Comparison of ENCODE assay signal across 25 cellular contexts in genomic region chr11:11467278-11467677, GRCh38.
"Had no signal": no experiment of that assay in that cellular context is flagged by ENCODE, and none has a peak within 500 bp of the region (broad histone marks: within the 10 kb centered on the region; RNA-seq: fewer than 3 reads in every experiment).

No MANE protein-coding gene starts in this region.

- H3K4me3 ChIP-seq: skin epidermis, stomach, upper lobe of right lung had no signal

- H3K9me3 Mint-ChIP-seq: activated CD4-positive, alpha-beta T cell treated with anti-CD3 and anti-CD28 coated beads, Interleukin-2, amount 10 ng/mL, durations not matched to agents 7 days and 5 days; activated naive CD4-positive, alpha-beta T cell treated with anti-CD3 and anti-CD28 coated beads for 36 hours; activated naive CD8-positive, alpha-beta T cell treated with anti-CD3 and anti-CD28 coated beads, Interleukin-2, amount 50 U/mL, for 24 hours; activated T-cell treated with anti-CD3 and anti-CD28 coated beads, Interleukin-2, amount 50 U/mL, for 24 hours; endodermal cell; nephron progenitor cell had no signal

- H3K27ac Mint-ChIP-seq: activated CD4-positive, alpha-beta T cell treated with anti-CD3 and anti-CD28 coated beads, Interleukin-2, amount 10 ng/mL, durations not matched to agents 7 days and 5 days; activated CD8-positive, alpha-beta T cell treated with anti-CD3 and anti-CD28 coated beads, Interleukin-2, amount 10 ng/mL, durations not matched to agents 7 days and 5 days; activated naive CD4-positive, alpha-beta T cell treated with anti-CD3 and anti-CD28 coated beads for 36 hours; activated naive CD8-positive, alpha-beta T cell treated with anti-CD3 and anti-CD28 coated beads, Interleukin-2, amount 50 U/mL, for 24 hours; activated T-cell treated with anti-CD3 and anti-CD28 coated beads, Interleukin-2, amount 50 U/mL, for 24 hours; endodermal cell; nephron progenitor cell had no signal

- ATAC-seq: activated CD4-positive, CD25-positive, alpha-beta regulatory T cell treated with anti-CD3 and anti-CD28 coated beads, Interleukin-2, amount 50 U/mL, for 24 hours; activated CD8-positive, alpha-beta T cell treated with anti-CD3 and anti-CD28 coated beads, Interleukin-2, amount 10 ng/mL, durations not matched to agents 7 days and 5 days; activated naive CD8-positive, alpha-beta T cell treated with anti-CD3 and anti-CD28 coated beads, Interleukin-2, amount 50 U/mL, for 24 hours; left lobe of liver; upper lobe of right lung had no signal

- H3K36me3 ChIP-seq: stomach, upper lobe of right lung had no signal

- H3K4me3 Mint-ChIP-seq: activated CD4-positive, alpha-beta T cell treated with anti-CD3 and anti-CD28 coated beads, Interleukin-2, amount 10 ng/mL, durations not matched to agents 7 days and 5 days; activated CD8-positive, alpha-beta T cell treated with anti-CD3 and anti-CD28 coated beads, Interleukin-2, amount 10 ng/mL, durations not matched to agents 7 days and 5 days; activated naive CD4-positive, alpha-beta T cell treated with anti-CD3 and anti-CD28 coated beads for 36 hours; activated naive CD8-positive, alpha-beta T cell treated with anti-CD3 and anti-CD28 coated beads, Interleukin-2, amount 50 U/mL, for 24 hours; activated T-cell treated with anti-CD3 and anti-CD28 coated beads, Interleukin-2, amount 50 U/mL, for 24 hours; brain; endodermal cell; nephron progenitor cell had no signal

- H3K4me1 ChIP-seq: stomach, upper lobe of right lung had no signal

- H3K36me3 Mint-ChIP-seq: brain had no signal

- H3K4me1 Mint-ChIP-seq: activated CD4-positive, alpha-beta T cell treated with anti-CD3 and anti-CD28 coated beads, Interleukin-2, amount 10 ng/mL, durations not matched to agents 7 days and 5 days; activated naive CD8-positive, alpha-beta T cell treated with anti-CD3 and anti-CD28 coated beads, Interleukin-2, amount 50 U/mL, for 24 hours; endodermal cell had no signal

- H3K27me3 ChIP-seq: stomach, upper lobe of right lung had no signal

- H3K27me3 Mint-ChIP-seq: activated CD4-positive, alpha-beta T cell treated with anti-CD3 and anti-CD28 coated beads, Interleukin-2, amount 10 ng/mL, durations not matched to agents 7 days and 5 days; activated naive CD8-positive, alpha-beta T cell treated with anti-CD3 and anti-CD28 coated beads, Interleukin-2, amount 50 U/mL, for 24 hours; activated T-cell treated with anti-CD3 and anti-CD28 coated beads, Interleukin-2, amount 50 U/mL, for 24 hours had no signal

- DNase-seq: activated CD4-positive, alpha-beta T cell treated with anti-CD3 and anti-CD28 coated beads, Interleukin-2, amount 10 ng/mL, durations not matched to agents 7 days and 5 days; activated CD8-positive, alpha-beta T cell treated with anti-CD3 and anti-CD28 coated beads, Interleukin-2, amount 10 ng/mL, durations not matched to agents 7 days and 5 days; activated naive CD4-positive, alpha-beta T cell treated with anti-CD3 and anti-CD28 coated beads for 36 hours; activated naive CD8-positive, alpha-beta T cell treated with anti-CD3 and anti-CD28 coated beads, Interleukin-2, amount 50 U/mL, for 24 hours; activated T-cell treated with anti-CD3 and anti-CD28 coated beads, Interleukin-2, amount 50 U/mL, for 24 hours; anterior cingulate cortex; caudate nucleus; endodermal cell; foreskin fibroblast; hippocampal formation; mammary epithelial cell; midbrain; nephron progenitor cell; occipital lobe; posterior cingulate gyrus; stimulated activated CD4-positive, alpha-beta T cell treated with anti-CD3 and anti-CD28 coated beads, Interleukin-15, amount 100 ng/mL, for 24 hours; stimulated activated CD4-positive, alpha-beta T cell treated with anti-CD3 and anti-CD28 coated beads, Interleukin-4, amount 100 ng/mL, for 1 hour; stomach; T-helper 9 cell; upper lobe of right lung had no signal

- H3K9me3 ChIP-seq: stomach, upper lobe of right lung had no signal

- H3K27ac ChIP-seq: epithelial cell of prostate, skin epidermis, stomach, upper lobe of right lung had no signal
